ENCODE assay signal across 8 cellular contexts in the genomic region with DNA sequence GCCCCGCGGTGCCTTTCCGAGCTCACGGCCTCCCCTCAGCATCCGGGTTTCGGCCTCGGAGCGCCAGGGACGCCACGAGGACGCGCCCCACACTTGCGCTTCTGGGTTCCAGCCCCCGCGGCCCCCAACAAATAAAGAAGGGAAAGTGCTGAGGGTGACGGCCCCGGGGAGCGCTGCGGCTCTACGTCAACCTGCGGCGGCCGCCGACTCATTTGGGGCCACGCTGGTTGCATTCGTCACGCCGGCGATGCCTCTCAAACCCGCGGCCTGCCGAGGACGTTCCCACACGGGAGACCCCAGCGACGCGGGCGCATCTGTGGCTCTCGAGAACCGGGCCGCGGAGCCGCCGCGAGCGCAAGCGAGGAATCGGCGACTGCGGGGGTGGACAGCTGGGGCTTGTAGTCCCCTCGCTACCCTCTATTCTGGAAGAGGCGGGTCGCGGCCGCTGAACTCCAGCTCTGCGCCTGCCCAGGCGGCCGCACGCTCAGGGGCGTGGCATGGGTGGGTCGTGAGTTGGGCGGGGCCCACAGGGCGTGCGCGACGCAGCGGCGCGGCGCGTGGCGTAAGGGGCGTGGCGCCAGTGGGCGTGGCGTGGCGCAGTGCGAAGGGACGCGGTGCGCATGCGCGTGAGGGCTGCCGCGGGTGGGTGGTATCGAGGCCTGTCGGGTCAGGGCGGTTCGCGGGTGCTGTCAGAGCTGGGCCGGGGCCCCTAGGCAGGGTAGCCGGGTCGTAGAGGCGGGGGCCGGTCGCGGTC. TPM values are rescaled to one million over a fixed set of nuclear protein-coding genes. Genes with fewer than 3 reads are reported as not detected.
DNase-seq lines count a peak whose midpoint lies in the region; ATAC-seq and TF ChIP-seq lines count a peak whose summit lies in the region.

Gene AMZ2, plus strand, starts transcription at position 599 of the 754 bp plus-strand sequence. CDS start 2,145 bp downstream, outside the sequence.

- H3K9me3 ChIP-seq in SU-DHL-6 (ENCODE audit: insufficient read depth, low read length) (no peaks in the 10 kb centered on the region), ovary (no peaks in the 10 kb centered on the region), thymus (ENCODE audit: control insufficient read depth) (no peaks in the 10 kb centered on the region)

- no peak within 1 kb of the TSS for H2AFZ ChIP-seq in SU-DHL-6 (ENCODE audit: low read depth, low read length, severe bottlenecking)

- WGBS in ovary, 3 donors: 0 to 1% (median 1%) methylated on average over 75 to 97 of the region's 97 CpGs
- under 1% methylated on average over 97 of the region's 97 CpGs for WGBS in thymus

- peak; percentile 97 for TF ChIP-seq POLR2A in ovary (IDR thresholded peaks at IDR 0.05)

- peaks cover 23% of the 10 kb centered on the region for H3K36me3 Mint-ChIP-seq in activated naive CD8-positive, alpha-beta T cell treated with anti-CD3 and anti-CD28 coated beads, Interleukin-2, amount 10 ng/mL, durations not matched to agents 7 days and 5 days

- H3K4me2 ChIP-seq in SU-DHL-6 (ENCODE audit: low read depth, low read length, poor library complexity, severe bottlenecking): peak within 1 kb of the TSS; percentile 92

- TF ChIP-seq CTCF in GM12865 (IDR thresholded peaks at IDR 0.05; ENCODE audit: insufficient read depth, low read depth, low read length, missing control alignments) (no peak), SU-DHL-6 (IDR thresholded peaks at IDR 0.05; ENCODE audit: insufficient read depth, low read length, poor library complexity, severe bottlenecking) (no peak), ovary (IDR thresholded peaks at IDR 0.05) (no peak)

- H3K79me2 ChIP-seq in SU-DHL-6 (ENCODE audit: insufficient read depth, low read length): peaks cover 43% of the 10 kb centered on the region

- H3F3A ChIP-seq in SU-DHL-6 (ENCODE audit: insufficient read depth): peaks cover 68% of the 10 kb centered on the region

- no peak for TF ChIP-seq EP300 in ovary (IDR thresholded peaks at IDR 0.05)

- H3K4me1 ChIP-seq in ovary (ENCODE audit: insufficient read depth) (peaks cover 4% of the 10 kb centered on the region), thymus (ENCODE audit: control insufficient read depth, insufficient read depth, low read length) (peaks cover 6% of the 10 kb centered on the region)

- H3K27ac Mint-ChIP-seq in activated naive CD8-positive, alpha-beta T cell treated with anti-CD3 and anti-CD28 coated beads, Interleukin-2, amount 10 ng/mL, durations not matched to agents 7 days and 5 days: peak within 1 kb of the TSS; percentile 98

- H3K9me3 Mint-ChIP-seq in activated naive CD8-positive, alpha-beta T cell treated with anti-CD3 and anti-CD28 coated beads, Interleukin-2, amount 10 ng/mL, durations not matched to agents 7 days and 5 days: no peaks in the 10 kb centered on the region

- H3K27ac ChIP-seq in SU-DHL-6 (ENCODE audit: low read depth, low read length) (peak within 1 kb of the TSS; percentile 98), ovary (peak within 1 kb of the TSS; percentile 89 to 96), thymus (ENCODE audit: low read depth) (peak within 1 kb of the TSS; percentile 98)

- H4K20me1 ChIP-seq in SU-DHL-6 (ENCODE audit: low read depth, low read length): no peaks in the 10 kb centered on the region

- H3K4me3 ChIP-seq in GM12865 (ENCODE audit: low read depth, low read length): peak within 1 kb of the TSS; percentile 98
- H3K4me3 ChIP-seq in SU-DHL-6 (ENCODE audit: insufficient read depth, low read length, poor library complexity, severe bottlenecking): peak within 1 kb of the TSS; percentile 72
- H3K4me3 ChIP-seq in ovary: peak within 1 kb of the TSS; percentile 71
- peak within 1 kb of the TSS; percentile 86 for H3K4me3 ChIP-seq in thymus (ENCODE audit: low read length)

- H3K27me3 ChIP-seq in SU-DHL-6 (ENCODE audit: low read length) (no peaks in the 10 kb centered on the region), ovary (no peaks in the 10 kb centered on the region), thymus (ENCODE audit: control insufficient read depth, insufficient read depth) (no peaks in the 10 kb centered on the region)

- peak; percentile 98 for DNase-seq in GM12865 (ENCODE audit: low read depth)
- DNase-seq in NCI-H1417 (lab: John Stamatoyannopoulos, UW): peak; percentile 96 to 97 (median 96)
- peak; percentile 100 for DNase-seq in activated naive CD8-positive, alpha-beta T cell treated with anti-CD3 and anti-CD28 coated beads, Interleukin-2, amount 10 ng/mL, durations not matched to agents 7 days and 5 days
- peak; percentile 80 to 99 (median 96) for DNase-seq in head of caudate nucleus
- DNase-seq in ovary: peak; percentile 94 to 99 (median 97)

- POLR2A ChIA-PET in activated naive CD8-positive, alpha-beta T cell treated with anti-CD3 and anti-CD28 coated beads, Interleukin-2, amount 10 ng/mL, durations not matched to agents 7 days and 5 days (lab: Charles Lee): interaction anchor here (0.5 to 4.0 kb wide), 22 partner anchors 8 to 255 kb away, joined by 3 to 95 read pairs (median 6); partner anchors contain the start of genes ARSG, SLC16A6 and WIPI1

- intact Hi-C loops in head of caudate nucleus (cut with DNase I): loop anchor here (1.0 kb wide), 2 partner anchors 42 to 210 kb away; partner anchors contain the start of gene WIPI1
- intact Hi-C loops in ovary (cut with DNase I): no loop called here

- peaks cover 30% of the 10 kb centered on the region for H3K4me1 Mint-ChIP-seq in activated naive CD8-positive, alpha-beta T cell treated with anti-CD3 and anti-CD28 coated beads, Interleukin-2, amount 10 ng/mL, durations not matched to agents 7 days and 5 days

- no peaks in the 10 kb centered on the region for H3K27me3 Mint-ChIP-seq in activated naive CD8-positive, alpha-beta T cell treated with anti-CD3 and anti-CD28 coated beads, Interleukin-2, amount 10 ng/mL, durations not matched to agents 7 days and 5 days

- H3K4me3 Mint-ChIP-seq in activated naive CD8-positive, alpha-beta T cell treated with anti-CD3 and anti-CD28 coated beads, Interleukin-2, amount 10 ng/mL, durations not matched to agents 7 days and 5 days: peak within 1 kb of the TSS; percentile 89

- peak; percentile 91 for ATAC-seq in HG02763 (IDR thresholded peaks at IDR 0.05; ENCODE audit: unreplicated experiment)
- ATAC-seq in activated naive CD8-positive, alpha-beta T cell treated with anti-CD3 and anti-CD28 coated beads, Interleukin-2, amount 10 ng/mL, durations not matched to agents 7 days and 5 days (ENCODE audit: low read depth): peak; percentile 87

- no peaks in the 10 kb centered on the region for H3K9me2 ChIP-seq in SU-DHL-6 (replicated peaks; ENCODE audit: insufficient read depth, low read length)

- H3K9ac ChIP-seq in SU-DHL-6 (ENCODE audit: low read length): peak within 1 kb of the TSS; percentile 97

- H3K36me3 ChIP-seq in SU-DHL-6 (ENCODE audit: low read length) (0 out of 2 replicates have a peak, but pooled peaks cover 5% of the 10 kb centered on the region), ovary (no peaks in the 10 kb centered on the region), thymus (ENCODE audit: control insufficient read depth, insufficient read depth) (peaks cover 3% of the 10 kb centered on the region)

RNA-seq across cellular contexts. Expression of gene AMZ2, which starts in this region (rescaled TPM):
- total RNA-seq in activated naive CD8-positive, alpha-beta T cell treated with anti-CD3 and anti-CD28 coated beads, Interleukin-2, amount 10 ng/mL, durations not matched to agents 7 days and 5 days: 10 to 100 TPM; 84.2 to 84.5 TPM
- total RNA-seq in ovary: 10 to 100 TPM; 30.4 to 69.6 (median 61.6) TPM
- polyA plus RNA-seq in ovary: 100 to 1,000 TPM in 1 of 2 donors, 10 to 100 TPM in 1; 58.8 to 131 TPM
- polyA plus RNA-seq in thymus: 112 TPM

Comparison
In these comparisons a context has a peak if more than half of its experiments do, and no peak if none do; other contexts are left out.
1. Peak in every context shown above with its lines: DNase-seq, ATAC-seq, H3K4me3 ChIP-seq and H3K27ac ChIP-seq.